ENCODE assay signal across 31 cellular contexts in genomic region chr1:151875419-151876097, GRCh38. TPM values are rescaled to one million over a fixed set of nuclear protein-coding genes. Genes with fewer than 3 reads are reported as not detected.
"Had no signal": no experiment of that assay in that cellular context is flagged by ENCODE, and none has a peak within 500 bp of the region (broad histone marks: within the 10 kb centered on the region; RNA-seq: fewer than 3 reads in every experiment).

No MANE protein-coding gene starts in this region.

- H3K4me3 Mint-ChIP-seq: activated CD4-positive, alpha-beta T cell treated with anti-CD3 and anti-CD28 coated beads for 36 hours; activated naive CD8-positive, alpha-beta T cell treated with anti-CD3 and anti-CD28 coated beads, Interleukin-2, amount 10 ng/mL, durations not matched to agents 7 days and 5 days; endodermal cell; naive B cell; stimulated activated effector memory CD8-positive, alpha-beta T cell treated with anti-CD3 and anti-CD28 coated beads, Interleukin-12 subunit alpha, Interleukin-12 subunit beta, amount 100 ng/mL, for 72 hours; stimulated activated naive CD8-positive, alpha-beta T cell treated with anti-CD3 and anti-CD28 coated beads, Interleukin-15, amount 100 ng/mL, for 72 hours had no signal

- H3K9me3 Mint-ChIP-seq: activated naive CD8-positive, alpha-beta T cell treated with anti-CD3 and anti-CD28 coated beads, Interleukin-2, amount 10 ng/mL, durations not matched to agents 7 days and 5 days; endodermal cell; naive B cell; stimulated activated effector memory CD8-positive, alpha-beta T cell treated with anti-CD3 and anti-CD28 coated beads, Interleukin-12 subunit alpha, Interleukin-12 subunit beta, amount 100 ng/mL, for 72 hours; stimulated activated naive CD8-positive, alpha-beta T cell treated with anti-CD3 and anti-CD28 coated beads, Interleukin-15, amount 100 ng/mL, for 72 hours had no signal

- FAIRE-seq: keratinocyte, small intestine had no signal

- H3K36me3 ChIP-seq: ovary had no signal

- ATAC-seq: activated CD4-positive, alpha-beta T cell treated with anti-CD3 and anti-CD28 coated beads for 36 hours; esophagus mucosa; left cardiac atrium; left ventricle myocardium superior; right lobe of liver; stimulated activated effector memory CD8-positive, alpha-beta T cell treated with anti-CD3 and anti-CD28 coated beads, Interleukin-12 subunit alpha, Interleukin-12 subunit beta, amount 100 ng/mL, for 72 hours; stimulated activated naive CD8-positive, alpha-beta T cell treated with anti-CD3 and anti-CD28 coated beads, Interleukin-15, amount 100 ng/mL, for 72 hours; upper lobe of right lung had no signal

- H3K27me3 ChIP-seq: ovary, right lobe of liver, upper lobe of right lung had no signal

- H3K9me3 ChIP-seq: ovary, right lobe of liver, upper lobe of right lung had no signal

- DNase-seq: activated CD4-positive, alpha-beta T cell treated with anti-CD3 and anti-CD28 coated beads for 36 hours; activated CD4-positive, CD25-positive, alpha-beta regulatory T cell; activated CD8-positive, alpha-beta memory T cell treated with anti-CD3 and anti-CD28 coated beads for 24 hours; activated naive CD4-positive, alpha-beta T cell; activated naive CD8-positive, alpha-beta T cell treated with anti-CD3 and anti-CD28 coated beads, Interleukin-2, amount 10 ng/mL, durations not matched to agents 7 days and 5 days; activated T-cell treated with anti-CD3 and anti-CD28 coated beads, Interleukin-2, amount 50 U/mL, for 1 hour; amygdala; caudate nucleus; endodermal cell; foreskin fibroblast; head of caudate nucleus; hippocampal formation; left cardiac atrium; left ventricle myocardium superior; naive B cell; ovary; right lobe of liver; small intestine; stimulated activated CD4-positive, alpha-beta T cell treated with anti-CD3 and anti-CD28 coated beads, Interleukin-4, amount 100 ng/mL, for 24 hours; stimulated activated naive CD8-positive, alpha-beta T cell treated with anti-CD3 and anti-CD28 coated beads, Interleukin-15, amount 100 ng/mL, for 72 hours; substantia nigra; SW 1271; upper lobe of right lung had no signal

- H3K4me1 Mint-ChIP-seq: stimulated activated effector memory CD8-positive, alpha-beta T cell treated with anti-CD3 and anti-CD28 coated beads, Interleukin-12 subunit alpha, Interleukin-12 subunit beta, amount 100 ng/mL, for 72 hours had no signal

- H3K27ac ChIP-seq: ovary, right lobe of liver, upper lobe of right lung had no signal

- H3K27ac Mint-ChIP-seq: activated naive CD8-positive, alpha-beta T cell treated with anti-CD3 and anti-CD28 coated beads, Interleukin-2, amount 10 ng/mL, durations not matched to agents 7 days and 5 days; endodermal cell; progenitor cell of endocrine pancreas; stimulated activated effector memory CD8-positive, alpha-beta T cell treated with anti-CD3 and anti-CD28 coated beads, Interleukin-12 subunit alpha, Interleukin-12 subunit beta, amount 100 ng/mL, for 72 hours; stimulated activated naive CD8-positive, alpha-beta T cell treated with anti-CD3 and anti-CD28 coated beads, Interleukin-15, amount 100 ng/mL, for 72 hours had no signal

- H3K4me3 ChIP-seq: ovary, right lobe of liver, upper lobe of right lung had no signal

- H3K27me3 Mint-ChIP-seq: activated CD4-positive, alpha-beta T cell treated with anti-CD3 and anti-CD28 coated beads for 36 hours; activated naive CD8-positive, alpha-beta T cell treated with anti-CD3 and anti-CD28 coated beads, Interleukin-2, amount 10 ng/mL, durations not matched to agents 7 days and 5 days; naive B cell; progenitor cell of endocrine pancreas; stimulated activated naive CD8-positive, alpha-beta T cell treated with anti-CD3 and anti-CD28 coated beads, Interleukin-15, amount 100 ng/mL, for 72 hours had no signal

- H3K4me1 ChIP-seq: right lobe of liver, upper lobe of right lung had no signal

RNA-seq across cellular contexts. Expression of gene THEM5, which starts 22.0 kb away (rescaled TPM):
- total RNA-seq: activated CD4-positive, alpha-beta T cell treated with anti-CD3 and anti-CD28 coated beads for 36 hours; activated naive CD8-positive, alpha-beta T cell treated with anti-CD3 and anti-CD28 coated beads, Interleukin-2, amount 10 ng/mL, durations not matched to agents 7 days and 5 days; endodermal cell; left cardiac atrium; left ventricle myocardium superior; lung microvascular endothelial cell; ovary; progenitor cell of endocrine pancreas; renal cortical epithelial cell; right lobe of liver; T-helper 2 cell treated with Interferon-gamma antibody and Interleukin-4, amounts not matched to agents 100 ng/mL and 5 ng/mL, for 36 hours; upper lobe of right lung had no signal
- polyA plus RNA-seq: neural cell, small intestine had no signal

RNA-seq across cellular contexts. Expression of gene C2CD4D, which starts 35.9 kb away (rescaled TPM):
- total RNA-seq: left cardiac atrium, left ventricle myocardium superior, renal cortical epithelial cell, right lobe of liver had no signal
- polyA plus RNA-seq: neural cell had no signal

RNA-seq across cellular contexts. Expression of gene RORC, which starts 44.0 kb away (rescaled TPM):
- total RNA-seq: endodermal cell, lung microvascular endothelial cell, progenitor cell of endocrine pancreas had no signal
